Comparison of ENCODE assay signal across 18 cellular contexts in the genomic region with DNA sequence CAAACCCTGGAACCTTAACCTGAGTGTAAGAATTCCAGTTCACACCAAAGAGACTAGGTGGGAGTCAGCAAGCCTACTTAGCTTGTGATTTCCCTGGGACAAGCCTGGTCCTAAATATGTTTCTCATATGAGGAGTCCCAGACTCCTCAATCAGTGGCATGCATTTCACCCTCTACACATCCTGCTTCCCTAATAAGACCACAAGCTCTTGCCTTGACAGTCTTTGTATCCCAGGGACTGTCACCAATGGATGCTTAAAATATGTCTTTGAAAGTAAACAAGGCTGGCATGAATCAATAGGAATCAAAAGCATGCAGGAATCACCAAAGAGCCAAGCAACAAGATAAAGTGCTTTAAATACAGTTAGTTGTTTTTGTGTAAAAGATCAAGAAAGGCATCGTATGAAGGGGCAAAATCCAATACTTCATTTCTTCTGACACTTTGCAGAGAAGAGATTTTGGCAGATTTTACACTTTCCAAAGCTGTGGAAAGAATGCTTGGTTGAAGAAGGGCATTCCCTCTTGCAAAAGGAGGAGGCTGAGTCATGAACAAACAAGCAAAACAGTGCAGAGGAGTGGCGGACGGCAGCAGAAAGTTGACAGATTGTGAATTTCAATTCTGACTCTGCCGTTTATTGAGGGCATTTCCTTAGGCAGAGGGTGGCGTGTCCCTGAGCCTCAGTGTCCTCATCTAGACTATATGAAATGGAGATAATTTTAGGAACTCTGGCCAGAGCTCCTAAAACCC. TPM values are rescaled to one million over a fixed set of nuclear protein-coding genes. Genes with fewer than 3 reads are reported as not detected.
DNase-seq lines count a peak whose midpoint lies in the region; ATAC-seq and TF ChIP-seq lines count a peak whose summit lies in the region.
"Had no signal": no experiment of that assay in that cellular context is flagged by ENCODE, and none has a peak within 500 bp of the region (broad histone marks: within the 10 kb centered on the region; RNA-seq: fewer than 3 reads in every experiment).

No MANE protein-coding gene starts in this region.

- no peak overlapping the region for H3K27ac ChIP-seq in RWPE2 (ENCODE audit: poor library complexity, severe bottlenecking)
- H3K27ac ChIP-seq in smooth muscle cell (ENCODE audit: low read depth), result peak overlapping the region; percentile 38
- H3K27ac ChIP-seq: left ventricle myocardium inferior had no signal

- TF ChIP-seq CTCF in RWPE2 (IDR thresholded peaks at IDR 0.05; ENCODE audit: poor library complexity, severe bottlenecking), result no peak
- TF ChIP-seq CTCF in fibroblast of pulmonary artery (IDR thresholded peaks at IDR 0.05; ENCODE audit: low read length, missing control alignments), result no peak
- no peak for TF ChIP-seq CTCF in smooth muscle cell (IDR thresholded peaks at IDR 0.05; ENCODE audit: borderline replicate concordance, insufficient read depth, poor library complexity, severe bottlenecking)

- DNase-seq in GM04503 (ENCODE audit: low read depth) (peak; percentile 14), RWPE2 (ENCODE audit: low spot score) (no peak), fibroblast of pulmonary artery (ENCODE audit: low read depth) (peak; percentile 65), smooth muscle cell (lab: John Stamatoyannopoulos, UW; ENCODE audit: unreplicated experiment) (no peak), NCI-H1436 (lab: John Stamatoyannopoulos, UW) (no peak), amniotic stem cell (lab: John Stamatoyannopoulos, UW) (no peak), medulla oblongata (ENCODE audit: extremely low spot score) (no peak)
- DNase-seq: activated CD4-positive, alpha-beta memory T cell treated with anti-CD3 and anti-CD28 coated beads for 36 hours; activated naive CD8-positive, alpha-beta T cell treated with anti-CD3 and anti-CD28 coated beads, Interleukin-2, amount 10 ng/mL, durations not matched to agents 7 days and 5 days; activated T-cell treated with anti-CD3 and anti-CD28 coated beads, Interleukin-2, amount 50 U/mL, for 4 hours; C1 segment of cervical spinal cord; caudate nucleus; effector CD4-positive, alpha-beta T cell; H9; Karpas-422; left ventricle myocardium inferior; NCI-H1417 treated with DMSO at 0.1 percent for 48 hours; Right ventricle myocardium superior had no signal

- H3F3A ChIP-seq in smooth muscle cell (ENCODE audit: low read depth), result peaks cover 17% of the 10 kb centered on the region

- no peaks in the 10 kb centered on the region for H3K27me3 ChIP-seq in RWPE2 (ENCODE audit: insufficient read depth, poor library complexity, severe bottlenecking)
- no peaks in the 10 kb centered on the region for H3K27me3 ChIP-seq in smooth muscle cell (ENCODE audit: low read depth)

- ATAC-seq in RWPE2 (ENCODE audit: low read depth), result peak; percentile 68
- ATAC-seq: activated T-cell treated with anti-CD3 and anti-CD28 coated beads, Interleukin-2, amount 50 U/mL, for 4 hours had no signal

- 15% methylated on average over 5 of the region's 5 CpGs for WGBS in smooth muscle cell (ENCODE audit: low lambda C conversion rate)

- H3K9ac ChIP-seq in smooth muscle cell (ENCODE audit: low read depth), result no peak overlapping the region

- H3K4me3 ChIP-seq in RWPE2 (ENCODE audit: severe bottlenecking) (no peak overlapping the region), fibroblast of pulmonary artery (replicated peaks; ENCODE audit: low read depth, low read length) (no peak overlapping the region), smooth muscle cell (no peak overlapping the region)
- H3K4me3 ChIP-seq: left ventricle myocardium inferior had no signal

- H3K36me3 ChIP-seq in RWPE2 (ENCODE audit: low read depth), result no peaks in the 10 kb centered on the region
- no peaks in the 10 kb centered on the region for H3K36me3 ChIP-seq in smooth muscle cell (ENCODE audit: low read depth)
- H3K36me3 ChIP-seq: left ventricle myocardium inferior had no signal

- no peaks in the 10 kb centered on the region for H3K4me1 ChIP-seq in RWPE2 (ENCODE audit: insufficient read depth, poor library complexity, severe bottlenecking)
- H3K4me1 ChIP-seq in smooth muscle cell (ENCODE audit: low read depth), result no peaks in the 10 kb centered on the region
- H3K4me1 ChIP-seq: left ventricle myocardium inferior had no signal

- no peaks in the 10 kb centered on the region for H4K20me1 ChIP-seq in smooth muscle cell (ENCODE audit: low read depth)

- H2AFZ ChIP-seq in smooth muscle cell (ENCODE audit: low read depth), result no peak overlapping the region

- H3K9me3 ChIP-seq in RWPE2 (ENCODE audit: severe bottlenecking) (no peaks in the 10 kb centered on the region), smooth muscle cell (replicated peaks; ENCODE audit: low read depth) (no peaks in the 10 kb centered on the region)
- H3K9me3 ChIP-seq: left ventricle myocardium inferior had no signal

- H3K79me2 ChIP-seq in smooth muscle cell (ENCODE audit: low read depth), result no peaks in the 10 kb centered on the region

- H3K4me2 ChIP-seq in smooth muscle cell, result peak overlapping the region; percentile 46

RNA-seq across cellular contexts. Expression of a gene that starts 8.5 kb away (rescaled TPM):
- total RNA-seq in smooth muscle cell, result 5.5 and 5.6 TPM in 2 replicates
- polyA plus RNA-seq in smooth muscle cell, result 2.4 and 6.2 TPM in 2 replicates

RNA-seq across cellular contexts. Expression of a gene that starts 57.1 kb away (rescaled TPM):
- total RNA-seq in smooth muscle cell, result 158 and 173 TPM in 2 replicates
- 393 and 438 TPM in 2 replicates for polyA plus RNA-seq in smooth muscle cell

RNA-seq across cellular contexts. Expression of a gene that starts 58.1 kb away (rescaled TPM):
- total RNA-seq in smooth muscle cell, result 156 and 181 TPM in 2 replicates
- polyA plus RNA-seq in smooth muscle cell, result 118 and 119 TPM in 2 replicates

Comparison
In these comparisons a context has a peak if more than half of its experiments do, and no peak if none do; other contexts are left out.
1. DNase-seq: peak in GM04503 (single experiment) and fibroblast of pulmonary artery (single experiment); none in RWPE2 (single experiment), smooth muscle cell (single experiment), NCI-H1436 (single experiment), amniotic stem cell (single experiment) and medulla oblongata (single experiment).